ENCODE assay signal across 2 cellular contexts in the genomic region with DNA sequence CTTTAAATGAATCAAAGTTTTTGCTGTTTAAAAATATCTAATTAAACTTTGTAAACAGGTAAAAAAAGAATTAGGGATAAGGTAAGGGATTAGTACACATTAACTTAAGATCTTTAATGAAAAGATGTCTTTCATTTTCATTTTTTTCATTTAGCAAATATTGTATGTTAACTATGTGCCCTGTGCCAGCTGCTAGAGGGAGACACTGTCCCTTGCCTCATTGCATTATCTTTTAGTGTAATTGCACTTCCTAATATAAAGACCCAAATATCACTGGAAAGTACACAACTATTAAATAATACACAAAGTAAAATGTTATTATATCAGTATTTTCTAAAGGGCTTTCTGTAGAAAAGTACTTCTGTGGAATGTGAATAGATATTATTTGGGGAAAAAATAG.
TF ChIP-seq lines count a peak whose summit lies in the region.

No MANE protein-coding gene starts in this region.

TF ChIP-seq in liver, 16 proteins besides CTCF, POLR2A, EP300 and RAD21 (continued from another document):
- TF ChIP-seq YY1 (IDR thresholded peaks at IDR 0.05) (no peak), TAF1 (conservative IDR thresholded peaks at IDR 0.05) (no peak), FOXA1 (IDR thresholded peaks at IDR 0.05) (no peak), EGR1 (IDR thresholded peaks at IDR 0.05; ENCODE audit: low read depth in 2 of 2) (no peak), NR2F2 (IDR thresholded peaks at IDR 0.05) (no peak), SP1 (IDR thresholded peaks at IDR 0.05) (no peak), JUND (IDR thresholded peaks at IDR 0.05) (no peak), RXRA (IDR thresholded peaks at IDR 0.05) (no peak)
- TF ChIP-seq, protein P1, sequence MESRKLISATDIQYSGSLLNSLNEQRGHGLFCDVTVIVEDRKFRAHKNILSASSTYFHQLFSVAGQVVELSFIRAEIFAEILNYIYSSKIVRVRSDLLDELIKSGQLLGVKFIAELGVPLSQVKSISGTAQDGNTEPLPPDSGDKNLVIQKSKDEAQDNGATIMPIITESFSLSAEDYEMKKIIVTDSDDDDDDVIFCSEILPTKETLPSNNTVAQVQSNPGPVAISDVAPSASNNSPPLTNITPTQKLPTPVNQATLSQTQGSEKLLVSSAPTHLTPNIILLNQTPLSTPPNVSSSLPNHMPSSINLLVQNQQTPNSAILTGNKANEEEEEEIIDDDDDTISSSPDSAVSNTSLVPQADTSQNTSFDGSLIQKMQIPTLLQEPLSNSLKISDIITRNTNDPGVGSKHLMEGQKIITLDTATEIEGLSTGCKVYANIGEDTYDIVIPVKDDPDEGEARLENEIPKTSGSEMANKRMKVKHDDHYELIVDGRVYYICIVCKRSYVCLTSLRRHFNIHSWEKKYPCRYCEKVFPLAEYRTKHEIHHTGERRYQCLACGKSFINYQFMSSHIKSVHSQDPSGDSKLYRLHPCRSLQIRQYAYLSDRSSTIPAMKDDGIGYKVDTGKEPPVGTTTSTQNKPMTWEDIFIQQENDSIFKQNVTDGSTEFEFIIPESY (IDR thresholded peaks at IDR 0.05) = no peak
- TF ChIP-seq, protein P2, sequence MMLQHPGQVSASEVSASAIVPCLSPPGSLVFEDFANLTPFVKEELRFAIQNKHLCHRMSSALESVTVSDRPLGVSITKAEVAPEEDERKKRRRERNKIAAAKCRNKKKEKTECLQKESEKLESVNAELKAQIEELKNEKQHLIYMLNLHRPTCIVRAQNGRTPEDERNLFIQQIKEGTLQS (IDR thresholded peaks at IDR 0.05) = no peak
- TF ChIP-seq, protein P3, sequence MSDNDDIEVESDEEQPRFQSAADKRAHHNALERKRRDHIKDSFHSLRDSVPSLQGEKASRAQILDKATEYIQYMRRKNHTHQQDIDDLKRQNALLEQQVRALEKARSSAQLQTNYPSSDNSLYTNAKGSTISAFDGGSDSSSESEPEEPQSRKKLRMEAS (IDR thresholded peaks at IDR 0.05) = no peak

TF ChIP-seq in HepG2, 621 proteins besides CTCF, POLR2A, EP300 and RAD21:
- TF ChIP-seq, protein P4, sequence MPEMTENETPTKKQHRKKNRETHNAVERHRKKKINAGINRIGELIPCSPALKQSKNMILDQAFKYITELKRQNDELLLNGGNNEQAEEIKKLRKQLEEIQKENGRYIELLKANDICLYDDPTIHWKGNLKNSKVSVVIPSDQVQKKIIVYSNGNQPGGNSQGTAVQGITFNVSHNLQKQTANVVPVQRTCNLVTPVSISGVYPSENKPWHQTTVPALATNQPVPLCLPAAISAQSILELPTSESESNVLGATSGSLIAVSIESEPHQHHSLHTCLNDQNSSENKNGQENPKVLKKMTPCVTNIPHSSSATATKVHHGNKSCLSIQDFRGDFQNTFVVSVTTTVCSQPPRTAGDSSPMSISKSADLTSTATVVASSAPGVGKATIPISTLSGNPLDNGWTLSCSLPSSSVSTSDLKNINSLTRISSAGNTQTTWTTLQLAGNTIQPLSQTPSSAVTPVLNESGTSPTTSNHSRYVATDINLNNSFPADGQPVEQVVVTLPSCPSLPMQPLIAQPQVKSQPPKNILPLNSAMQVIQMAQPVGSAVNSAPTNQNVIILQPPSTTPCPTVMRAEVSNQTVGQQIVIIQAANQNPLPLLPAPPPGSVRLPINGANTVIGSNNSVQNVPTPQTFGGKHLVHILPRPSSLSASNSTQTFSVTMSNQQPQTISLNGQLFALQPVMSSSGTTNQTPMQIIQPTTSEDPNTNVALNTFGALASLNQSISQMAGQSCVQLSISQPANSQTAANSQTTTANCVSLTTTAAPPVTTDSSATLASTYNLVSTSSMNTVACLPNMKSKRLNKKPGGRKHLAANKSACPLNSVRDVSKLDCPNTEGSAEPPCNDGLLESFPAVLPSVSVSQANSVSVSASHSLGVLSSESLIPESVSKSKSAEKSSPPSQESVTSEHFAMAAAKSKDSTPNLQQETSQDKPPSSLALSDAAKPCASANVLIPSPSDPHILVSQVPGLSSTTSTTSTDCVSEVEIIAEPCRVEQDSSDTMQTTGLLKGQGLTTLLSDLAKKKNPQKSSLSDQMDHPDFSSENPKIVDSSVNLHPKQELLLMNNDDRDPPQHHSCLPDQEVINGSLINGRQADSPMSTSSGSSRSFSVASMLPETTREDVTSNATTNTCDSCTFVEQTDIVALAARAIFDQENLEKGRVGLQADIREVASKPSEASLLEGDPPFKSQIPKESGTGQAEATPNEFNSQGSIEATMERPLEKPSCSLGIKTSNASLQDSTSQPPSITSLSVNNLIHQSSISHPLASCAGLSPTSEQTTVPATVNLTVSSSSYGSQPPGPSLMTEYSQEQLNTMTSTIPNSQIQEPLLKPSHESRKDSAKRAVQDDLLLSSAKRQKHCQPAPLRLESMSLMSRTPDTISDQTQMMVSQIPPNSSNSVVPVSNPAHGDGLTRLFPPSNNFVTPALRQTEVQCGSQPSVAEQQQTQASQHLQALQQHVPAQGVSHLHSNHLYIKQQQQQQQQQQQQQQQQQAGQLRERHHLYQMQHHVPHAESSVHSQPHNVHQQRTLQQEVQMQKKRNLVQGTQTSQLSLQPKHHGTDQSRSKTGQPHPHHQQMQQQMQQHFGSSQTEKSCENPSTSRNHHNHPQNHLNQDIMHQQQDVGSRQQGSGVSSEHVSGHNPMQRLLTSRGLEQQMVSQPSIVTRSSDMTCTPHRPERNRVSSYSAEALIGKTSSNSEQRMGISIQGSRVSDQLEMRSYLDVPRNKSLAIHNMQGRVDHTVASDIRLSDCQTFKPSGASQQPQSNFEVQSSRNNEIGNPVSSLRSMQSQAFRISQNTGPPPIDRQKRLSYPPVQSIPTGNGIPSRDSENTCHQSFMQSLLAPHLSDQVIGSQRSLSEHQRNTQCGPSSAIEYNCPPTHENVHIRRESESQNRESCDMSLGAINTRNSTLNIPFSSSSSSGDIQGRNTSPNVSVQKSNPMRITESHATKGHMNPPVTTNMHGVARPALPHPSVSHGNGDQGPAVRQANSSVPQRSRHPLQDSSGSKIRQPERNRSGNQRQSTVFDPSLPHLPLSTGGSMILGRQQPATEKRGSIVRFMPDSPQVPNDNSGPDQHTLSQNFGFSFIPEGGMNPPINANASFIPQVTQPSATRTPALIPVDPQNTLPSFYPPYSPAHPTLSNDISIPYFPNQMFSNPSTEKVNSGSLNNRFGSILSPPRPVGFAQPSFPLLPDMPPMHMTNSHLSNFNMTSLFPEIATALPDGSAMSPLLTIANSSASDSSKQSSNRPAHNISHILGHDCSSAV (CRISPR knock-in tag; IDR thresholded peaks at IDR 0.05; ENCODE audit: borderline replicate concordance) = no peak
- TF ChIP-seq ZNF776 (CRISPR knock-in tag; IDR thresholded peaks at IDR 0.05) = no peak
- no peak for TF ChIP-seq MED8 (CRISPR knock-in tag; IDR thresholded peaks at IDR 0.05; ENCODE audit: insufficient replicate concordance)
- no peak for TF ChIP-seq SNAPC2 (CRISPR knock-in tag; IDR thresholded peaks at IDR 0.05)
- TF ChIP-seq ZNF672 (CRISPR knock-in tag; IDR thresholded peaks at IDR 0.05) = no peak
- no peak for TF ChIP-seq ZNF598 (CRISPR knock-in tag; IDR thresholded peaks at IDR 0.05; ENCODE audit: borderline replicate concordance)
